8 cellular contexts compared by ENCODE assay signal in the genomic region with DNA sequence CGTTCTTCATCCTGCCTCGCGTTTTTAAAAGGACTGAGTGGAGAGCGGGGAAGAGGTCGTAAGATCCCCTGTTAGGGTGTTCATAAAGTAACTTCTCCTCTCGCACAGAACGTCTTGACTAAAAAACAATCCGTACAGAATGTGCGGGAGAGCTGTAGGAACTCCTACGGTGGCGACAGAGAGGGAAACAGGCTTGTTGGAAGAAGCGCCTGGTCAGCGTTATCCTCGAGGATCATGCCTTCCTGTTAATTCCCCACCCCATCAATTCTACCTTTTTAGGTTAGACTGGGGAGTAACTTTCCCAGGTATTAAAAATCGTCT. TPM values are rescaled to one million over a fixed set of nuclear protein-coding genes. Genes with fewer than 3 reads are reported as not detected.
DNase-seq lines count a peak whose midpoint lies in the region; ATAC-seq and TF ChIP-seq lines count a peak whose summit lies in the region.

No MANE protein-coding gene starts in this region.

- TF ChIP-seq POLR2A in prostate gland (IDR thresholded peaks at IDR 0.05) = no peak

- TF ChIP-seq CTCF in Calu3 (IDR thresholded peaks at IDR 0.05; ENCODE audit: unreplicated experiment) (no peak), WERI-Rb-1 (IDR thresholded peaks at IDR 0.05; ENCODE audit: low read depth, low read length) (no peak), prostate gland (IDR thresholded peaks at IDR 0.05) (no peak)

- peak; percentile 7 for ATAC-seq in GM19438 (IDR thresholded peaks at IDR 0.05; ENCODE audit: low read depth, unreplicated experiment)
- peak; percentile 1 for ATAC-seq in HG03520 (IDR thresholded peaks at IDR 0.05; ENCODE audit: unreplicated experiment)
- ATAC-seq in GM21423 (IDR thresholded peaks at IDR 0.05; ENCODE audit: unreplicated experiment) = no peak

- peak overlapping the region; percentile 97 for H3K27ac Mint-ChIP-seq in Calu3 (ENCODE audit: unreplicated experiment)

- no peaks in the 10 kb centered on the region for H3K9me3 ChIP-seq in WERI-Rb-1 (ENCODE audit: severe bottlenecking)
- no peaks in the 10 kb centered on the region for H3K9me3 ChIP-seq in prostate gland

- WGBS in prostate gland = under 1% methylated on average over 15 of the region's 15 CpGs

- H3K9me3 Mint-ChIP-seq in Calu3 (ENCODE audit: low read depth, unreplicated experiment) = no peaks in the 10 kb centered on the region

- DNase-seq in Calu3 = no peak
- DNase-seq in WERI-Rb-1 = no peak
- peak; percentile 16 for DNase-seq in germinal center (ENCODE audit: low spot score)
- no peak for DNase-seq in prostate gland (ENCODE audit: low spot score)
- DNase-seq in T1000 (lab: John Stamatoyannopoulos, UW) = no peak

- H3K36me3 Mint-ChIP-seq in Calu3 (ENCODE audit: insufficient read depth, unreplicated experiment) = peaks cover 43% of the 10 kb centered on the region

- H3K27me3 Mint-ChIP-seq in Calu3 (ENCODE audit: unreplicated experiment) = no peaks in the 10 kb centered on the region

- peak overlapping the region; percentile 86 for H3K4me3 ChIP-seq in WERI-Rb-1 (ENCODE audit: low read depth, low read length)
- peak overlapping the region; percentile 83 to 97 for H3K4me3 ChIP-seq in prostate gland

- peaks cover 23% of the 10 kb centered on the region for H3K4me1 Mint-ChIP-seq in Calu3 (ENCODE audit: low read depth, unreplicated experiment)

- H3K4me3 Mint-ChIP-seq in Calu3 (ENCODE audit: low read depth, unreplicated experiment) = peak overlapping the region; percentile 98

- H3K27me3 ChIP-seq in WERI-Rb-1 (ENCODE audit: insufficient read depth, low read depth, severe bottlenecking) = peaks cover 24% of the 10 kb centered on the region
- H3K27me3 ChIP-seq in prostate gland (replicated peaks; ENCODE audit: insufficient read depth) = no peaks in the 10 kb centered on the region

- intact Hi-C loops in Calu3 (cut with micrococcal nuclease; ENCODE audit: unreplicated experiment) (no loop called here), prostate gland (cut with DNase I) (loop anchor here (5.0 kb wide), 1 partner anchor 275 kb away; no protein-coding TSS in a partner anchor)

- H3K27ac ChIP-seq in WERI-Rb-1 (no peak overlapping the region), prostate gland (peak overlapping the region; percentile 95 to 96)

- CTCF ChIA-PET in Calu3 (lab: Charles Lee) = interaction anchor here (1.4 kb wide), 1 partner anchor 15 kb away, joined by 3 read pairs; no protein-coding TSS in a partner anchor

- H3K36me3 ChIP-seq in WERI-Rb-1 = no peaks in the 10 kb centered on the region
- no peaks in the 10 kb centered on the region for H3K36me3 ChIP-seq in prostate gland

- no peaks in the 10 kb centered on the region for H3K4me1 ChIP-seq in prostate gland (replicated peaks)

- TSS peak; percentile 71 for BruUV-seq in Calu3 (replicated peaks; lab: Mats Ljungman, UMichigan)

RNA-seq across cellular contexts. Expression of gene WASHC4, which starts 0.4 kb away (rescaled TPM):
- 70.1 and 73.0 TPM in 2 replicates for total RNA-seq in Calu3 (2022)
- total RNA-seq in prostate gland = 10 to 100 TPM; 30.6 to 31.2 TPM

RNA-seq across cellular contexts. Expression of gene ALDH1L2, which starts 22.9 kb away (rescaled TPM):
- total RNA-seq in Calu3 (2022) = 16.3 and 19.3 TPM in 2 replicates
- total RNA-seq in prostate gland = 1 to 10 TPM; 2.6 to 5.3 TPM
